Comparison of ENCODE assay signal across 20 cellular contexts in genomic region chr6:17439243-17439993, GRCh38. TPM values are rescaled to one million over a fixed set of nuclear protein-coding genes. Genes with fewer than 3 reads are reported as not detected.
DNase-seq lines count a peak whose midpoint lies in the region; ATAC-seq and TF ChIP-seq lines count a peak whose summit lies in the region.
"Had no signal": no experiment of that assay in that cellular context is flagged by ENCODE, and none has a peak within 500 bp of the region (broad histone marks: within the 10 kb centered on the region; RNA-seq: fewer than 3 reads in every experiment).

No MANE protein-coding gene starts in this region.

- H3K9me3 ChIP-seq in gastroesophageal sphincter (no peaks in the 10 kb centered on the region), thoracic aorta (no peaks in the 10 kb centered on the region)

- peaks cover 0 to 16% (median 0%) of the 10 kb centered on the region in 3 donors for H3K4me1 ChIP-seq in gastroesophageal sphincter
- peaks cover 8 to 18% of the 10 kb centered on the region in 2 donors for H3K4me1 ChIP-seq in thoracic aorta (ENCODE audit: control insufficient read depth in 1 of 2, low read depth in 2 of 2)

- no peak overlapping the region for H3K4me3 ChIP-seq in brain microvascular endothelial cell (ENCODE audit: low read depth, low read length)
- no peak overlapping the region for H3K4me3 ChIP-seq in gastroesophageal sphincter
- peak overlapping the region; percentile 37 for H3K4me3 ChIP-seq in thoracic aorta

- H3K27ac ChIP-seq in brain microvascular endothelial cell = peak overlapping the region; percentile 62
- peak overlapping the region in 3 of 4 donors; percentile 12 to 59 (median 54) for H3K27ac ChIP-seq in gastroesophageal sphincter
- H3K27ac ChIP-seq in thoracic aorta = no peak overlapping the region
- H3K27ac ChIP-seq: 22Rv1 had no signal

- DNase-seq in Right ventricle myocardium inferior (ENCODE audit: missing footprints) (no peak), left cardiac atrium (no peak), brain microvascular endothelial cell (peak; percentile 66), thoracic aorta (ENCODE audit: low spot score) (no peak), NCI-H1930 (lab: John Stamatoyannopoulos, UW) (no peak), NCI-H69 (lab: John Stamatoyannopoulos, UW) (no peak), cortex of kidney (lab: John Stamatoyannopoulos, UW) (no peak)
- DNase-seq: Calu3; CD4-positive, alpha-beta memory T cell; DMS53; H7; IMR-90; Kasumi-1; NCI-H1105 treated with DMSO at 0.1 percent for 48 hours; NCI-H187 treated with DMSO at 0.1 percent for 48 hours; NCI-H2171; NCI-H446 treated with DMSO at 0.1 percent for 48 hours; NCI-H748 treated with DMSO at 0.1 percent for 48 hours had no signal

- H3K27me3 ChIP-seq in brain microvascular endothelial cell (replicated peaks) (no peaks in the 10 kb centered on the region), gastroesophageal sphincter (no peaks in the 10 kb centered on the region), thoracic aorta (replicated peaks; ENCODE audit: insufficient read depth) (no peaks in the 10 kb centered on the region)

- intact Hi-C loops in Right ventricle myocardium inferior (cut with DNase I) = no loop called here
- intact Hi-C loops in left cardiac atrium (cut with DNase I) = no loop called here

- ATAC-seq in Right ventricle myocardium inferior = peak; percentile 16
- no peak for ATAC-seq in left cardiac atrium
- no peak for ATAC-seq in gastroesophageal sphincter
- ATAC-seq in thoracic aorta (ENCODE audit: insufficient number of reproducible peaks, low FRiP score, low read depth) = no peak

- H3K36me3 ChIP-seq in brain microvascular endothelial cell (replicated peaks) = no peaks in the 10 kb centered on the region
- H3K36me3 ChIP-seq in gastroesophageal sphincter = peaks cover 0 to 8% of the 10 kb centered on the region in 2 donors
- H3K36me3 ChIP-seq in thoracic aorta = no peaks in the 10 kb centered on the region

- TF ChIP-seq CTCF in brain microvascular endothelial cell (IDR thresholded peaks at IDR 0.05; ENCODE audit: low read depth, low read length, missing control alignments) = no peak
- no peak for TF ChIP-seq CTCF in gastroesophageal sphincter (IDR thresholded peaks at IDR 0.05)
- TF ChIP-seq CTCF in thoracic aorta (IDR thresholded peaks at IDR 0.05) = no peak

- in situ Hi-C loops in brain microvascular endothelial cell (cut with HindIII; ENCODE audit: low pct_ligation_motif_present, low sequenced_read_pairs) = no loop called here

- TF ChIP-seq POLR2A in gastroesophageal sphincter (IDR thresholded peaks at IDR 0.05) = no peak

- 11 to 39% methylated on average over 1 to 10 of the region's 11 CpGs for WGBS in gastroesophageal sphincter (ENCODE audit: low coverage in 1 of 2), 2 donors

- no peak for TF ChIP-seq EP300 in gastroesophageal sphincter (IDR thresholded peaks at IDR 0.05)

RNA-seq across cellular contexts. Expression of gene CAP2, which starts 46.0 kb away (rescaled TPM):
- 137 TPM for total RNA-seq in Right ventricle myocardium inferior
- 10 to 100 TPM; 69.6 to 79.5 TPM for total RNA-seq in left cardiac atrium
- 10 to 100 TPM; 28.5 to 66.5 (median 59.0) TPM for total RNA-seq in gastroesophageal sphincter
- total RNA-seq in thoracic aorta = 10 to 100 TPM; 20.6 to 20.8 TPM
- total RNA-seq: CD4-positive, alpha-beta memory T cell had no signal

Comparison
In these comparisons a context has a peak if more than half of its experiments do, and no peak if none do; other contexts are left out.
1. H3K27ac ChIP-seq: peak in brain microvascular endothelial cell (single experiment) and gastroesophageal sphincter (3 of 4); none in thoracic aorta (0 of 2).